8 cellular contexts compared by ENCODE assay signal in the genomic region with DNA sequence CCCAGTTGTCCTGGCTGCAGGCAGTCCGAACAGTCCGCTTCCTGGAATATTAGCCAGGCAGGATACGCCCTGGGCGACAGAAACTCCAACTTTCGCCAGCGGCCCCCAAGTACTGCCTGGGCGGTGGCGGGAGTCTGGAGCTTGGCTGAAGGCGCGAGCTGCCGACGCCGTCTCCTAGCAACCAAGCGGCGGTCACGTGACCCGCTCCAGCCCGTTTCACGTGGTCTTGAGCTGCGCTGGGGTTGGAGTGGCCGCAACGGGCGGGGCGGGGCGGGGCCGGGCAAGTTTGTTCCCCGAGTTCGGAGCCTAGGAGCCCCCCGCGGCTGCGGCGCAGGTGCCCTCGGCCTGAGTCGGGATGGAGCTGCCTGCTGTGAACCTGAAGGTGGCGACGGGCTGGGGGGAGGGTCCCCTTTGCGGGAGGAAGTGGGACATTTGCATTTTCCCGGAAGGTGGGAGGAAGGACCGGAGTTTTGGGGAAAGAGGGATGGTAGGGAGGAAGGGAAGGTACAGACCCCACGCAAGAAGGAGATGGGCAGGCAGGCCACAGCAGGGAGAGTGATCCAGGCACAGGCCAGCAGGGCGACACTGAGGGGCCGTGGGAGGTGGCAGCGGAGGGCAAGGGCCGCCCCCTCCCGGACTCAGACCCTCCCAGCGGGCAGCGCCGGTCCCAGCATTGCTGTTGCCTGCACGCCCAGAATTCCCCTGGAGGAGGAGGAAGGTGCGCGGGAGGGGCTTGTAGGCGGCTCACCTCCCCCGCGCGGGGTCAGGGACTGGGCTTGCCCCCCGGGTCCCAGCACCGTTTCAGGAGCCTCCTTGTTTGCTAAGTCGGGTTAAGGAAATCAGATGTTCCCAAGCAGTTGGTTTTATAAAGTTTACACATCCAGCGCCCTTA. TPM values are rescaled to one million over a fixed set of nuclear protein-coding genes. Genes with fewer than 3 reads are reported as not detected.
DNase-seq lines count a peak whose midpoint lies in the region; ATAC-seq and TF ChIP-seq lines count a peak whose summit lies in the region.

Gene AGTRAP, plus strand, starts transcription at position 283 of the 892 bp plus-strand sequence. Its CDS starts 73 bp downstream, at position 356.

- H3K4me3 ChIP-seq in left lung, result peak within 1 kb of the TSS; percentile 75 to 89

- peak within 1 kb of the TSS; percentile 88 to 98 for H3K27ac ChIP-seq in left lung

- no peaks in the 10 kb centered on the region for H3K9me3 Mint-ChIP-seq in dendritic cell treated with granulocyte-macrophage colony-stimulating factor and Interleukin-4, amounts not matched to agents 40 ng/mL and 50 ng/mL, for 4 days

- H3K4me1 ChIP-seq in left lung, result peaks cover 13 to 81% of the 10 kb centered on the region in 2 donors

- peak within 1 kb of the TSS; percentile 94 for H3K27ac Mint-ChIP-seq in dendritic cell treated with granulocyte-macrophage colony-stimulating factor and Interleukin-4, amounts not matched to agents 40 ng/mL and 50 ng/mL, for 4 days

- intact Hi-C loops in dendritic cell treated with granulocyte-macrophage colony-stimulating factor and Interleukin-4, amounts not matched to agents 40 ng/mL and 50 ng/mL, for 4 days (cut with micrococcal nuclease), result loop anchor here (5.0 kb wide), 2 partner anchors 71 to 286 kb away; partner anchors contain the start of genes CLCN6 and MTHFR
- intact Hi-C loops in left lung (cut with DNase I), result no loop called here

- peak within 1 kb of the TSS; percentile 100 for H3K4me3 Mint-ChIP-seq in dendritic cell treated with granulocyte-macrophage colony-stimulating factor and Interleukin-4, amounts not matched to agents 40 ng/mL and 50 ng/mL, for 4 days

- peaks cover 73% of the 10 kb centered on the region for H3K4me1 Mint-ChIP-seq in dendritic cell treated with granulocyte-macrophage colony-stimulating factor and Interleukin-4, amounts not matched to agents 40 ng/mL and 50 ng/mL, for 4 days (ENCODE audit: low read depth)

- peak; percentile 87 to 94 (median 93) for DNase-seq in NCI-H1417 (lab: John Stamatoyannopoulos, UW)
- DNase-seq in NCI-H1417 treated with DMSO at 0.1 percent for 48 hours (lab: John Stamatoyannopoulos, UW), result no peak
- peak; percentile 23 for DNase-seq in NCI-H526 treated with DMSO at 0.1 percent for 48 hours (lab: John Stamatoyannopoulos, UW)
- peak; percentile 84 for DNase-seq in activated CD4-positive, alpha-beta T cell treated with anti-CD3 and anti-CD28 coated beads, Interleukin-2, amount 50 U/mL, for 1 hour
- DNase-seq in left lung, result peak; percentile 97 to 99
- DNase-seq in stimulated activated CD4-positive, alpha-beta T cell treated with anti-CD3 and anti-CD28 coated beads, Interleukin-2, amount 100 ng/mL, for 4 hours (ENCODE audit: low read depth), result peak; percentile 76

- no peaks in the 10 kb centered on the region for H3K27me3 ChIP-seq in left lung

- no peak for TF ChIP-seq CTCF in left lung (IDR thresholded peaks at IDR 0.05)

- H3K36me3 Mint-ChIP-seq in dendritic cell treated with granulocyte-macrophage colony-stimulating factor and Interleukin-4, amounts not matched to agents 40 ng/mL and 50 ng/mL, for 4 days (ENCODE audit: low read depth), result peaks cover 7% of the 10 kb centered on the region

- no peaks in the 10 kb centered on the region for H3K36me3 ChIP-seq in left lung

- H3K9me3 ChIP-seq in left lung, result no peaks in the 10 kb centered on the region

- no peaks in the 10 kb centered on the region for H3K27me3 Mint-ChIP-seq in dendritic cell treated with granulocyte-macrophage colony-stimulating factor and Interleukin-4, amounts not matched to agents 40 ng/mL and 50 ng/mL, for 4 days

- ATAC-seq in HG03342 (IDR thresholded peaks at IDR 0.05; ENCODE audit: unreplicated experiment), result peak; percentile 59
- ATAC-seq in left lung, result peak; percentile 89

RNA-seq across cellular contexts. Expression of gene AGTRAP, which starts in this region (rescaled TPM):
- 10 to 100 TPM; 49.0 to 95.8 TPM for total RNA-seq in left lung
